In the genomic region with DNA sequence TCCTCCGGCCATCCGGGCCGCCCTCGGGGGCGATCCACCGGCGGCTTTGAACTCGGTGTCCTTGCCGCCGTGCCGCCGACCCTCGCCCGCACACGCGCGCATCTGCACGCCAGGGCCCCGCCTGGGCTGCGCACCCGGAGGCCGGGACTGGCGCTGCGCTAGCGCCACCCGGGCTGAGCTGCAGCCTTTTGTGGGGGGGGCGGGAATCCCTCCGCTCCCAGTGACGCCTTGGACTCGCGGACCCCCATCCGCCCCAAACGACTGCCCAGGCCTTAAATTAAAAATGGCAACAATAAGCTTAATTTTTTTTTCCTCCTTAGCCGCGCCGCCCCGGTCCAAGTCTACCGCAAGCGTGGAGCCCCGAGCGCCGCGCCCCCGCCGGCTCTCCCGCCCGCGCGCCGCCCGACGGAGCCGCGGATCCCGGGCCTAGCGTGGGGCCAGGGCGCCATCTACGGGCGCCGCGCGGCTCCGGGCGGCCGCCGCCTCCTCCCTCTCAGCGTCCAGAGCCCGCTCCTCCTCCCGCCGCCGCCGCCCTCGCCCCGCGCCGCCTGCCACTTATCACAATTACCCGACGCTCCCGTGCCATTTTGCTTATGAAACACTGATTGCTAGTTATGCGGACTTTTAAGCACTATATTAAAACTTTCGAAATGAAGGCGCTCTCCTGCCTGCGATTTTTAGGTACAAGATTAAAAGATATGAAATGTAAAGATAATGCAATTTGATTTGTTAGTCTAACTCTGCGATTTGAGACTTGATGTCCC, we compare ENCODE assay signal across 8 cellular contexts.
DNase-seq lines count a peak whose midpoint lies in the region; ATAC-seq, FAIRE-seq and TF ChIP-seq lines count a peak whose summit lies in the region.

No MANE protein-coding gene starts in this region.

- ATAC-seq in GM19023 (IDR thresholded peaks at IDR 0.05; ENCODE audit: unreplicated experiment), result no peak

- peak; percentile 62 for TF ChIP-seq CTCF in GM13976 (IDR thresholded peaks at IDR 0.05; ENCODE audit: borderline replicate concordance, control extremely low read depth, extremely low read depth, insufficient read depth, missing control alignments)

- in situ Hi-C loops in GM13976 (cut with MboI; ENCODE audit: low sequenced_read_pairs, unreplicated experiment), result loop anchor here (25.0 kb wide), 1 partner anchor 934 kb away; no protein-coding TSS in a partner anchor

- peak; percentile 27 for FAIRE-seq in islet of Langerhans (lab: Jason Lieb, UNC)

- peak; percentile 92 for DNase-seq in AG08396 (ENCODE audit: low spot score)
- DNase-seq in GM13976 (ENCODE audit: low spot score), result peak; percentile 87
- DNase-seq in NCI-H2171 treated with DMSO at 0.1 percent for 48 hours (lab: John Stamatoyannopoulos, UW), result peak; percentile 67
- DNase-seq in astrocyte of the hippocampus (ENCODE audit: low read depth, low spot score), result peak; percentile 79
- peak; percentile 32 for DNase-seq in stimulated activated CD4-positive, alpha-beta T cell treated with anti-CD3 and anti-CD28 coated beads, Interleukin-4, amount 100 ng/mL, for 24 hours
- no peak for DNase-seq in NCI-H2029 treated with DMSO at 0.1 percent for 48 hours (lab: John Stamatoyannopoulos, UW)
